Comparison of ENCODE assay signal across 10 cellular contexts in the genomic region with DNA sequence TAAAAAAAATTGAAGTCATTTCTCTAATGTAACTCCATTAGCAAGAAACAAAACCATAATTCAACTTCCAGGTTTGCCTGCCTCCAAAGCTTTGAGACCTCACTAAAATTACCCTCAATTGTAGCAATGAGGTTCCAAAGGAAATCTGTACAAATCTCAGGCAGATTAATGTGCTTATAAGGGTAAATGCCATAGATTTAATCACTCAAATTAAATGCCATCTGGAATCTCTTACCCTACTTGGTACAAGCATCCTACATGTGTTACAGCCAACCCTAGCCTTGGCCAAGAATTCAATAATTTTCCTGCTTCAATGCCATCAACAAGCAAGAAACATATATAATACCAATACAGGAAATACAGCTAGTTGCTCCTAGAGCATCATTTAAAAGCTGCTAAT.
DNase-seq lines count a peak whose midpoint lies in the region; ATAC-seq and TF ChIP-seq lines count a peak whose summit lies in the region.
"Had no signal": no experiment of that assay in that cellular context is flagged by ENCODE, and none has a peak within 500 bp of the region (broad histone marks: within the 10 kb centered on the region; RNA-seq: fewer than 3 reads in every experiment).

No MANE protein-coding gene starts in this region.

- peaks cover 16% of the 10 kb centered on the region for H3F3A ChIP-seq in SK-N-SH (replicated peaks; ENCODE audit: insufficient read depth)

- H3K27ac ChIP-seq in SK-N-SH (ENCODE audit: low read depth in 2 of 2, low read length in 1 of 2) = peak overlapping the region; percentile 16 to 51; a peak in 3 of 4 replicates
- no peak overlapping the region for H3K27ac ChIP-seq in thymus (ENCODE audit: low read depth)

- H4K20me1 ChIP-seq in SK-N-SH (ENCODE audit: insufficient read depth) = no peaks in the 10 kb centered on the region

- ATAC-seq in GM21528 (IDR thresholded peaks at IDR 0.05; ENCODE audit: low FRiP score, unreplicated experiment) = no peak

- peaks cover 64% of the 10 kb centered on the region for H3K36me3 Mint-ChIP-seq in activated naive CD4-positive, alpha-beta T cell treated with anti-CD3 and anti-CD28 coated beads, Interleukin-2, amount 10 ng/mL, durations not matched to agents 7 days and 5 days

- no peak for DNase-seq in activated naive CD4-positive, alpha-beta T cell treated with anti-CD3 and anti-CD28 coated beads, Interleukin-2, amount 10 ng/mL, durations not matched to agents 7 days and 5 days
- DNase-seq in activated naive CD4-positive, alpha-beta T cell treated with anti-CD3 and anti-CD28 coated beads, Interleukin-2, amount 50 U/mL, for 16 hours = no peak
- DNase-seq in SK-N-SH = peak; percentile 58
- no peak for DNase-seq in fibroblast of villous mesenchyme (ENCODE audit: low read depth)
- DNase-seq in cortex of kidney (lab: John Stamatoyannopoulos, UW) = no peak
- no peak for DNase-seq in iPS-NIHi11 (ENCODE audit: low spot score)
- DNase-seq: C1 segment of cervical spinal cord, NCI-H510A treated with DMSO at 0.1 percent for 48 hours had no signal

- peak overlapping the region; percentile 99 for H3K27ac Mint-ChIP-seq in activated naive CD4-positive, alpha-beta T cell treated with anti-CD3 and anti-CD28 coated beads, Interleukin-2, amount 10 ng/mL, durations not matched to agents 7 days and 5 days

- peaks cover 16% of the 10 kb centered on the region; the same call in 1 of the 2 replicates for H3K79me2 ChIP-seq in SK-N-SH (ENCODE audit: insufficient read depth)

- H3K27me3 ChIP-seq in SK-N-SH (ENCODE audit: insufficient read depth) (no peaks in the 10 kb centered on the region), thymus (ENCODE audit: control insufficient read depth, insufficient read depth) (no peaks in the 10 kb centered on the region)

- H3K36me3 ChIP-seq in SK-N-SH (replicated peaks in 1 of 2; ENCODE audit: control insufficient read depth in 1 of 2, insufficient read depth in 2 of 2, low read length in 1 of 2) (no peaks in the 10 kb centered on the region), thymus (ENCODE audit: control insufficient read depth, insufficient read depth) (peaks cover 3% of the 10 kb centered on the region)

- no peak for TF ChIP-seq RAD21 in SK-N-SH (IDR thresholded peaks at IDR 0.05; ENCODE audit: low read length)

- H3K4me3 ChIP-seq in SK-N-SH (ENCODE audit: low read depth in 2 of 2, low read length in 1 of 2) = no peak overlapping the region; a peak in 1 of 4 replicates
- H3K4me3 ChIP-seq in fibroblast of villous mesenchyme (ENCODE audit: low read depth, low read length) = peak overlapping the region; percentile 29
- peak overlapping the region; percentile 32 for H3K4me3 ChIP-seq in thymus (ENCODE audit: low read length)

- peaks cover 49% of the 10 kb centered on the region for H3K4me1 Mint-ChIP-seq in activated naive CD4-positive, alpha-beta T cell treated with anti-CD3 and anti-CD28 coated beads, Interleukin-2, amount 10 ng/mL, durations not matched to agents 7 days and 5 days

- no peak overlapping the region for H2AFZ ChIP-seq in SK-N-SH (ENCODE audit: low read depth)

- H3K4me1 ChIP-seq in SK-N-SH (ENCODE audit: control insufficient read depth in 1 of 2, insufficient read depth in 2 of 2, low read depth in 1 of 2, low read length in 1 of 2) (peaks cover 26 to 33% of the 10 kb centered on the region in 2 experiments; a peak in 3 of 4 replicates), thymus (ENCODE audit: control insufficient read depth, insufficient read depth, low read length) (peaks cover 2% of the 10 kb centered on the region)

- POLR2A ChIA-PET in SK-N-SH (lab: Yijun Ruan, JAX) = interaction anchor here (0.7 kb wide), 1 partner anchor 91 kb away, joined by 3 read pairs; no protein-coding TSS in a partner anchor

- TF ChIP-seq EP300 in SK-N-SH (IDR thresholded peaks at IDR 0.05; ENCODE audit: borderline replicate concordance in 1 of 2, low read depth in 1 of 2, low read length in 1 of 2) = peak in 1 of 2 experiments; percentile 50; a peak in 1 of 4 replicates

- no peaks in the 10 kb centered on the region for H3K9me3 Mint-ChIP-seq in activated naive CD4-positive, alpha-beta T cell treated with anti-CD3 and anti-CD28 coated beads, Interleukin-2, amount 10 ng/mL, durations not matched to agents 7 days and 5 days

- no peaks in the 10 kb centered on the region for H3K9me3 ChIP-seq in SK-N-SH
- no peaks in the 10 kb centered on the region for H3K9me3 ChIP-seq in thymus (ENCODE audit: control insufficient read depth)

- H3K27me3 Mint-ChIP-seq in activated naive CD4-positive, alpha-beta T cell treated with anti-CD3 and anti-CD28 coated beads, Interleukin-2, amount 10 ng/mL, durations not matched to agents 7 days and 5 days = no peaks in the 10 kb centered on the region

- peak overlapping the region; percentile 29; the same call in 1 of the 2 replicates for H3K9ac ChIP-seq in SK-N-SH

- peak overlapping the region; percentile 89 for H3K4me3 Mint-ChIP-seq in activated naive CD4-positive, alpha-beta T cell treated with anti-CD3 and anti-CD28 coated beads, Interleukin-2, amount 10 ng/mL, durations not matched to agents 7 days and 5 days

- TF ChIP-seq CTCF in SK-N-SH (IDR thresholded peaks at IDR 0.05) = no peak
- TF ChIP-seq CTCF in fibroblast of villous mesenchyme (IDR thresholded peaks at IDR 0.05; ENCODE audit: insufficient read depth, low read depth, low read length) = no peak

- H3K4me2 ChIP-seq in SK-N-SH = peak overlapping the region; percentile 43; the same call in 1 of the 2 replicates

- H3K9me2 ChIP-seq in SK-N-SH = no peaks in the 10 kb centered on the region

- CTCF ChIA-PET in activated naive CD4-positive, alpha-beta T cell treated with anti-CD3 and anti-CD28 coated beads, Interleukin-2, amount 10 ng/mL, durations not matched to agents 7 days and 5 days (lab: Charles Lee) = interaction anchor here (0.5 to 7.2 kb wide), 22 partner anchors 9 to 166 kb away, joined by 3 to 136 read pairs (median 5); no protein-coding TSS in a partner anchor
- CTCF ChIA-PET in SK-N-SH (lab: Yijun Ruan, JAX) = interaction anchor here (1.0 to 6.8 kb wide), 22 partner anchors 17 to 332 kb away, joined by 3 to 96 read pairs (median 5); no protein-coding TSS in a partner anchor

TF ChIP-seq in SK-N-SH, 30 proteins besides CTCF, POLR2A, EP300 and RAD21 (continues in another document):
- TF ChIP-seq GATA2 (CRISPR knock-in tag; IDR thresholded peaks at IDR 0.05) (peak; percentile 81), SIN3A (IDR thresholded peaks at IDR 0.05; ENCODE audit: borderline replicate concordance, low read depth, low read length) (no peak), ELF1 (IDR thresholded peaks at IDR 0.05) (no peak), POLR2AphosphoS5 (IDR thresholded peaks at IDR 0.05; ENCODE audit: low read depth, low read length) (no peak), FOXJ3 (CRISPR knock-in tag; IDR thresholded peaks at IDR 0.05) (no peak), JUND (IDR thresholded peaks at IDR 0.05) (no peak), TCF12 (IDR thresholded peaks at IDR 0.05) (peak; percentile 58), SMC3 (IDR thresholded peaks at IDR 0.05; ENCODE audit: low read depth, low read length) (no peak), FOSL2 (IDR thresholded peaks at IDR 0.05; ENCODE audit: borderline replicate concordance, low read depth) (no peak), NRF1 (IDR thresholded peaks at IDR 0.05; ENCODE audit: low read depth, low read length) (no peak), NFIC (IDR thresholded peaks at IDR 0.05; ENCODE audit: borderline replicate concordance) (no peak), RFX5 (IDR thresholded peaks at IDR 0.05; ENCODE audit: low read length) (no peak), RXRA (IDR thresholded peaks at IDR 0.05; ENCODE audit: borderline replicate concordance, low read depth) (no peak), RCOR1 (IDR thresholded peaks at IDR 0.05; ENCODE audit: low read length) (peak; percentile 80; the same call in 1 of the 2 replicates)
- TF ChIP-seq, protein P1, sequence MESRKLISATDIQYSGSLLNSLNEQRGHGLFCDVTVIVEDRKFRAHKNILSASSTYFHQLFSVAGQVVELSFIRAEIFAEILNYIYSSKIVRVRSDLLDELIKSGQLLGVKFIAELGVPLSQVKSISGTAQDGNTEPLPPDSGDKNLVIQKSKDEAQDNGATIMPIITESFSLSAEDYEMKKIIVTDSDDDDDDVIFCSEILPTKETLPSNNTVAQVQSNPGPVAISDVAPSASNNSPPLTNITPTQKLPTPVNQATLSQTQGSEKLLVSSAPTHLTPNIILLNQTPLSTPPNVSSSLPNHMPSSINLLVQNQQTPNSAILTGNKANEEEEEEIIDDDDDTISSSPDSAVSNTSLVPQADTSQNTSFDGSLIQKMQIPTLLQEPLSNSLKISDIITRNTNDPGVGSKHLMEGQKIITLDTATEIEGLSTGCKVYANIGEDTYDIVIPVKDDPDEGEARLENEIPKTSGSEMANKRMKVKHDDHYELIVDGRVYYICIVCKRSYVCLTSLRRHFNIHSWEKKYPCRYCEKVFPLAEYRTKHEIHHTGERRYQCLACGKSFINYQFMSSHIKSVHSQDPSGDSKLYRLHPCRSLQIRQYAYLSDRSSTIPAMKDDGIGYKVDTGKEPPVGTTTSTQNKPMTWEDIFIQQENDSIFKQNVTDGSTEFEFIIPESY (IDR thresholded peaks at IDR 0.05; ENCODE audit: borderline replicate concordance, low read depth) = no peak
- TF ChIP-seq, protein P2, sequence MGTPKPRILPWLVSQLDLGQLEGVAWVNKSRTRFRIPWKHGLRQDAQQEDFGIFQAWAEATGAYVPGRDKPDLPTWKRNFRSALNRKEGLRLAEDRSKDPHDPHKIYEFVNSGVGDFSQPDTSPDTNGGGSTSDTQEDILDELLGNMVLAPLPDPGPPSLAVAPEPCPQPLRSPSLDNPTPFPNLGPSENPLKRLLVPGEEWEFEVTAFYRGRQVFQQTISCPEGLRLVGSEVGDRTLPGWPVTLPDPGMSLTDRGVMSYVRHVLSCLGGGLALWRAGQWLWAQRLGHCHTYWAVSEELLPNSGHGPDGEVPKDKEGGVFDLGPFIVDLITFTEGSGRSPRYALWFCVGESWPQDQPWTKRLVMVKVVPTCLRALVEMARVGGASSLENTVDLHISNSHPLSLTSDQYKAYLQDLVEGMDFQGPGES (IDR thresholded peaks at IDR 0.05; ENCODE audit: low read depth, low read length) = no peak
- TF ChIP-seq, protein P3, sequence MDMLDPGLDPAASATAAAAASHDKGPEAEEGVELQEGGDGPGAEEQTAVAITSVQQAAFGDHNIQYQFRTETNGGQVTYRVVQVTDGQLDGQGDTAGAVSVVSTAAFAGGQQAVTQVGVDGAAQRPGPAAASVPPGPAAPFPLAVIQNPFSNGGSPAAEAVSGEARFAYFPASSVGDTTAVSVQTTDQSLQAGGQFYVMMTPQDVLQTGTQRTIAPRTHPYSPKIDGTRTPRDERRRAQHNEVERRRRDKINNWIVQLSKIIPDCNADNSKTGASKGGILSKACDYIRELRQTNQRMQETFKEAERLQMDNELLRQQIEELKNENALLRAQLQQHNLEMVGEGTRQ (IDR thresholded peaks at IDR 0.05; ENCODE audit: borderline replicate concordance, low read depth, low read length) = no peak
- TF ChIP-seq, protein P4, sequence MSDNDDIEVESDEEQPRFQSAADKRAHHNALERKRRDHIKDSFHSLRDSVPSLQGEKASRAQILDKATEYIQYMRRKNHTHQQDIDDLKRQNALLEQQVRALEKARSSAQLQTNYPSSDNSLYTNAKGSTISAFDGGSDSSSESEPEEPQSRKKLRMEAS (IDR thresholded peaks at IDR 0.05; ENCODE audit: low read depth) = no peak

Comparison
In these comparisons a context has a peak if more than half of its experiments do, and no peak if none do; other contexts are left out.
1. H3K4me3 ChIP-seq: peak in fibroblast of villous mesenchyme (single experiment) and thymus (single experiment); none in SK-N-SH (0 of 2).